In genomic region chr9:86500031-86500430, GRCh38 we compare ENCODE assay signal across 17 cellular contexts.
DNase-seq lines count a peak whose midpoint lies in the region; ATAC-seq and TF ChIP-seq lines count a peak whose summit lies in the region.
"Had no signal": no experiment of that assay in that cellular context is flagged by ENCODE, and none has a peak within 500 bp of the region (broad histone marks: within the 10 kb centered on the region; RNA-seq: fewer than 3 reads in every experiment).

No MANE protein-coding gene starts in this region.

- H2AFZ ChIP-seq in ACC112 (ENCODE audit: low read length, unreplicated experiment) (no peak overlapping the region), fibroblast of lung (ENCODE audit: low read length) (no peak overlapping the region), osteoblast (ENCODE audit: low read length) (no peak overlapping the region)

- H3K36me3 ChIP-seq in ACC112 (ENCODE audit: insufficient read depth, low read length) = no peaks in the 10 kb centered on the region
- no peaks in the 10 kb centered on the region for H3K36me3 ChIP-seq in fibroblast of lung (ENCODE audit: control insufficient read depth, insufficient read depth, low read length)
- H3K36me3 ChIP-seq in osteoblast (ENCODE audit: insufficient read depth, low read length) = no peaks in the 10 kb centered on the region
- H3K36me3 ChIP-seq in uterus = no peaks in the 10 kb centered on the region

- no peak overlapping the region for H3K4me3 ChIP-seq in ACC112 (ENCODE audit: low read depth, low read length)
- H3K4me3 ChIP-seq in fibroblast of lung (replicated peaks in 1 of 4; ENCODE audit: control extremely low read depth in 1 of 4, insufficient read depth in 1 of 4, low read depth in 3 of 4, low read length in 4 of 4) = no peak overlapping the region
- no peak overlapping the region for H3K4me3 ChIP-seq in osteoblast (ENCODE audit: insufficient read depth, low read length)
- no peak overlapping the region for H3K4me3 ChIP-seq in uterus

- H3K27ac ChIP-seq in ACC112 (ENCODE audit: low read depth, low read length) = peak overlapping the region; percentile 93; the same call in 1 of the 2 replicates
- peak overlapping the region; percentile 72 for H3K27ac ChIP-seq in RWPE1
- no peak overlapping the region for H3K27ac ChIP-seq in fibroblast of lung (ENCODE audit: insufficient read depth, low read length)
- peak overlapping the region; percentile 95 for H3K27ac ChIP-seq in osteoblast (ENCODE audit: low read depth, low read length)
- H3K27ac ChIP-seq in uterus = peak overlapping the region in 1 of 2 donors; percentile 67

- H3K9ac ChIP-seq in fibroblast of lung (ENCODE audit: insufficient read depth, low read length) = no peak overlapping the region

- POLR2A ChIA-PET in RWPE1 (lab: Yijun Ruan, JAX; ENCODE audit: low non-redundant PET) = no interaction called here

- H3K79me2 ChIP-seq in ACC112 (ENCODE audit: control insufficient read depth, insufficient read depth, low read length, unreplicated experiment) = no peaks in the 10 kb centered on the region
- no peaks in the 10 kb centered on the region for H3K79me2 ChIP-seq in fibroblast of lung (ENCODE audit: control insufficient read depth, insufficient read depth, low read length)
- no peaks in the 10 kb centered on the region for H3K79me2 ChIP-seq in osteoblast (ENCODE audit: insufficient read depth, low read length)

- H3K4me2 ChIP-seq in fibroblast of lung (ENCODE audit: extremely low read depth, insufficient read depth, low read length) = no peak overlapping the region
- no peak overlapping the region for H3K4me2 ChIP-seq in osteoblast (ENCODE audit: insufficient read depth, low read length)

- ATAC-seq in HG03159 (IDR thresholded peaks at IDR 0.05; ENCODE audit: unreplicated experiment) (no peak), GM18861 (IDR thresholded peaks at IDR 0.05; ENCODE audit: unreplicated experiment) (no peak)
- ATAC-seq: HCT116, Panc1, Right ventricle myocardium inferior had no signal

- no peak for TF ChIP-seq CTCF in RWPE1 (conservative IDR thresholded peaks at IDR 0.05; ENCODE audit: low read depth)
- TF ChIP-seq CTCF in fibroblast of lung (conservative IDR thresholded peaks at IDR 0.05 in 1 of 2, IDR thresholded peaks at IDR 0.05 in 1 of 2; ENCODE audit: low read depth in 1 of 2, low read length in 2 of 2) = no peak
- TF ChIP-seq CTCF in osteoblast (IDR thresholded peaks at IDR 0.05; ENCODE audit: extremely low read depth, low read depth, low read length) = no peak
- TF ChIP-seq CTCF in uterus (IDR thresholded peaks at IDR 0.05) = no peak

- DNase-seq in RWPE1 (ENCODE audit: low spot score) = no peak
- peak; percentile 6 to 37 for DNase-seq in fibroblast of lung (ENCODE audit: low read depth in 2 of 2)
- DNase-seq in osteoblast (ENCODE audit: insufficient read length, low spot score, missing footprints) = no peak
- no peak for DNase-seq in uterus
- no peak for DNase-seq in SW 1271 (lab: John Stamatoyannopoulos, UW)
- DNase-seq: CD4-positive, alpha-beta T cell; DMS153; GDM1; GOT3; NCI-H1105 treated with DMSO at 0.1 percent for 48 hours; NCI-H1694 had no signal

- H3K4me1 ChIP-seq in ACC112 (ENCODE audit: control insufficient read depth, insufficient read depth, low read length, unreplicated experiment) = peaks cover 30% of the 10 kb centered on the region
- H3K4me1 ChIP-seq in fibroblast of lung (ENCODE audit: control insufficient read depth, extremely low read depth, insufficient read depth, low read length) = peaks cover 7% of the 10 kb centered on the region
- peaks cover 20% of the 10 kb centered on the region for H3K4me1 ChIP-seq in osteoblast (ENCODE audit: insufficient read depth, low read length)
- peaks cover 0 to 7% of the 10 kb centered on the region in 2 donors for H3K4me1 ChIP-seq in uterus

- intact Hi-C loops in uterus (cut with DNase I; ENCODE audit: low total_unique reads) = no loop called here

- H3K27me3 ChIP-seq in ACC112 (ENCODE audit: insufficient read depth, low read length) (no peaks in the 10 kb centered on the region), fibroblast of lung (ENCODE audit: control insufficient read depth, insufficient read depth, low read length) (no peaks in the 10 kb centered on the region), osteoblast (ENCODE audit: insufficient read depth, low read length) (no peaks in the 10 kb centered on the region), uterus (no peaks in the 10 kb centered on the region)

- H3K9me3 ChIP-seq in fibroblast of lung (ENCODE audit: control insufficient read depth, insufficient read depth, low read depth, low read length) = no peaks in the 10 kb centered on the region
- no peaks in the 10 kb centered on the region for H3K9me3 ChIP-seq in osteoblast (ENCODE audit: low read depth, low read length)
- H3K9me3 ChIP-seq in uterus = no peaks in the 10 kb centered on the region

- CTCF ChIA-PET in RWPE1 (lab: Yijun Ruan, JAX) = interaction anchor here (0.7 kb wide), 3 partner anchors 8 to 136 kb away, joined by 3 to 8 read pairs (median 6); no protein-coding TSS in a partner anchor

- no peaks in the 10 kb centered on the region for H4K20me1 ChIP-seq in fibroblast of lung (ENCODE audit: control insufficient read depth, extremely low read depth, insufficient read depth, low read length)
- no peaks in the 10 kb centered on the region for H4K20me1 ChIP-seq in osteoblast (ENCODE audit: insufficient read depth, low read length)

- no peak for TF ChIP-seq POLR2A in uterus (IDR thresholded peaks at IDR 0.05)

Comparison
In these comparisons a context has a peak if more than half of its experiments do, and no peak if none do; other contexts are left out.
1. DNase-seq: peak in fibroblast of lung (2 of 2); none in RWPE1 (single experiment), osteoblast (single experiment), uterus (0 of 2) and SW 1271 (0 of 2).